9 cellular contexts compared by ENCODE assay signal in genomic region chr6:42428326-42429041, GRCh38. TPM values are rescaled to one million over a fixed set of nuclear protein-coding genes. Genes with fewer than 3 reads are reported as not detected.
A peak's percentile ranks its signal among the peaks of the same experiment; 100 is the strongest.
DNase-seq lines count a peak whose midpoint lies in the region; ATAC-seq, FAIRE-seq and TF ChIP-seq lines count a peak whose summit lies in the region.
"Had no signal": no experiment of that assay in that cellular context is flagged by ENCODE, and none has a peak within 500 bp of the region (broad histone marks: within the 10 kb centered on the region; RNA-seq: fewer than 3 reads in every experiment).

No MANE protein-coding gene starts in this region.

- H3K9me3 ChIP-seq in esophagus squamous epithelium (peaks cover 0 to 5% (median 0%) of the 10 kb centered on the region in 3 donors), small intestine (ENCODE audit: control insufficient read depth, low read depth) (no peaks in the 10 kb centered on the region), OCI-LY7 (ENCODE audit: low read length) (peaks cover 4% of the 10 kb centered on the region)

- H3K36me3 ChIP-seq in esophagus squamous epithelium (peaks cover 0 to 13% (median 0%) of the 10 kb centered on the region in 3 donors), small intestine (ENCODE audit: control insufficient read depth in 2 of 2, insufficient read depth in 2 of 2, low read length in 2 of 2) (no peaks in the 10 kb centered on the region), OCI-LY7 (ENCODE audit: insufficient read depth, low read length) (peaks cover 20% of the 10 kb centered on the region)

- DNase-seq in T-helper 22 cell (ENCODE audit: low read depth), result peak; percentile 60
- DNase-seq in esophagus squamous epithelium (lab: John Stamatoyannopoulos, UW), result no peak
- DNase-seq in small intestine, result peak; percentile 80
- DNase-seq in MV-4-11 (lab: John Stamatoyannopoulos, UW), result no peak
- no peak for DNase-seq in NCI-H774 (lab: John Stamatoyannopoulos, UW)
- DNase-seq in OCI-LY7 (ENCODE audit: low spot score), result no peak

- H2AFZ ChIP-seq in OCI-LY7 (ENCODE audit: low read length), result no peak overlapping the region

- intact Hi-C loops in esophagus squamous epithelium (cut with DNase I) (no loop called here), OCI-LY7 (cut with micrococcal nuclease; ENCODE audit: unreplicated experiment) (no loop called here)

- H4K20me1 ChIP-seq in OCI-LY7 (ENCODE audit: insufficient read depth, low read length), result no peaks in the 10 kb centered on the region

- H3K4me1 ChIP-seq in esophagus squamous epithelium (peaks cover 15 to 27% (median 15%) of the 10 kb centered on the region in 3 donors), small intestine (ENCODE audit: control insufficient read depth in 2 of 2, insufficient read depth in 1 of 2, low read depth in 1 of 2, low read length in 1 of 2) (peaks cover 8 to 18% of the 10 kb centered on the region in 2 donors), OCI-LY7 (ENCODE audit: insufficient read depth, low read length, poor library complexity, severe bottlenecking) (peaks cover 8% of the 10 kb centered on the region)

- H3K27me3 ChIP-seq in esophagus squamous epithelium (no peaks in the 10 kb centered on the region), small intestine (ENCODE audit: control insufficient read depth in 2 of 2, insufficient read depth in 2 of 2, low read length in 2 of 2) (no peaks in the 10 kb centered on the region)

- TF ChIP-seq POLR2A in esophagus squamous epithelium (IDR thresholded peaks at IDR 0.05), result no peak

- ATAC-seq in GM18868 (IDR thresholded peaks at IDR 0.05; ENCODE audit: unreplicated experiment) (peak; percentile 89), HG03460 (IDR thresholded peaks at IDR 0.05; ENCODE audit: unreplicated experiment) (no peak)

- peak overlapping the region in 3 of 4 donors; percentile 21 to 50 (median 47) for H3K27ac ChIP-seq in esophagus squamous epithelium
- peak overlapping the region in 1 of 2 donors; percentile 74 for H3K27ac ChIP-seq in small intestine (ENCODE audit: low read depth in 1 of 2, low read length in 1 of 2)
- no peak overlapping the region for H3K27ac ChIP-seq in OCI-LY7 (ENCODE audit: low read depth, low read length, poor library complexity, severe bottlenecking)
- H3K27ac ChIP-seq: epithelial cell of prostate had no signal

- H3K79me2 ChIP-seq in OCI-LY7 (ENCODE audit: insufficient read depth, low read depth, low read length), result no peaks in the 10 kb centered on the region

- BruUV-seq in OCI-LY7 (replicated peaks; lab: Mats Ljungman, UMichigan), result no TSS peak

- POLR2A ChIA-PET in OCI-LY7 (lab: Charles Lee), result interaction anchor here (1.0 to 1.3 kb wide), 2 partner anchors 14 to 19 kb away, joined by 3 to 4 read pairs; no protein-coding TSS in a partner anchor

- FAIRE-seq in small intestine (lab: Jason Lieb, UNC), result no peak

- TF ChIP-seq CTCF in esophagus squamous epithelium (IDR thresholded peaks at IDR 0.05) (no peak), OCI-LY7 (conservative IDR thresholded peaks at IDR 0.05; ENCODE audit: low read length) (no peak)

- H3K4me3 ChIP-seq in esophagus squamous epithelium, result no peak overlapping the region
- H3K4me3 ChIP-seq in small intestine (ENCODE audit: low read depth in 1 of 2, low read length in 2 of 2), result no peak overlapping the region
- no peak overlapping the region for H3K4me3 ChIP-seq in OCI-LY7 (ENCODE audit: low read depth, low read length, poor library complexity, severe bottlenecking)

- no peak overlapping the region for H3K4me2 ChIP-seq in OCI-LY7 (ENCODE audit: low read length)

- no peaks in the 10 kb centered on the region for H3K9me2 ChIP-seq in OCI-LY7 (ENCODE audit: insufficient read depth, low read length)

- 65 to 67% methylated on average over 5 to 7 of the region's 7 CpGs for WGBS in esophagus squamous epithelium, 2 donors
- 26 to 37% (median 33%) methylated on average over 7 of the region's 7 CpGs for WGBS in small intestine, 3 donors

- CTCF ChIA-PET in OCI-LY7 (lab: Charles Lee; ENCODE audit: unreplicated experiment), result no interaction called here

RNA-seq across cellular contexts. Expression of gene TRERF1, which starts 23.2 kb away (rescaled TPM):
- total RNA-seq in esophagus squamous epithelium, result 10 to 100 TPM in 3 of 4 donors, 1 to 10 TPM in 1; 5.5 to 13.8 (median 11.5) TPM
- polyA plus RNA-seq in small intestine, result 1 to 10 TPM in 2 of 3 donors, under 1 TPM in 1; 0.22 to 3.5 (median 1.1) TPM
- total RNA-seq in OCI-LY7 (2014; rRNA removed; shearing (Covaris generic)), result 4.6 and 5.7 TPM in 2 replicates
- 12.2 and 12.9 TPM in 2 replicates for total RNA-seq in OCI-LY7 (2022)

Comparison
In these comparisons a context has a peak if more than half of its experiments do, and no peak if none do; other contexts are left out.
1. DNase-seq: peak in T-helper 22 cell (single experiment) and small intestine (single experiment); none in esophagus squamous epithelium (single experiment), MV-4-11 (single experiment), NCI-H774 (single experiment) and OCI-LY7 (single experiment).